8 cellular contexts compared by ENCODE assay signal in genomic region chr6:2839195-2839981, GRCh38. TPM values are rescaled to one million over a fixed set of nuclear protein-coding genes. Genes with fewer than 3 reads are reported as not detected.
DNase-seq lines count a peak whose midpoint lies in the region; ATAC-seq and TF ChIP-seq lines count a peak whose summit lies in the region.

No MANE protein-coding gene starts in this region.

- H3K4me1 ChIP-seq in heart right ventricle: peaks cover 12 to 89% (median 33%) of the 10 kb centered on the region in 9 donors

- in situ Hi-C loops in brain microvascular endothelial cell (cut with HindIII; ENCODE audit: low pct_ligation_motif_present, low sequenced_read_pairs): no loop called here

- no peaks in the 10 kb centered on the region for H3K9me3 ChIP-seq in heart right ventricle

- peak overlapping the region; percentile 94 for H3K4me3 Mint-ChIP-seq in natural killer cell

- no peak for TF ChIP-seq POLR2A in NB4 (IDR thresholded peaks at IDR 0.05; ENCODE audit: extremely low read depth, insufficient read length)

- H3K4me3 ChIP-seq in NB4 (ENCODE audit: low read depth, low read length) (peak overlapping the region; percentile 71), brain microvascular endothelial cell (ENCODE audit: low read depth, low read length) (no peak overlapping the region), heart right ventricle (peak overlapping the region in 5 of 10 donors; percentile 61 to 73 (median 68))

- intact Hi-C loops in natural killer cell (cut with micrococcal nuclease) (no loop called here), heart right ventricle (cut with DNase I) (loop anchor here in 1 of 10 donors (2.0 kb wide), 1 partner anchor 49 kb away; no protein-coding TSS in a partner anchor)

- 63 to 69% methylated on average over 9 of the region's 9 CpGs for WGBS in heart right ventricle, 2 donors

- peaks cover 61 to 71% of the 10 kb centered on the region in 2 donors for H3K4me1 Mint-ChIP-seq in natural killer cell

- H3K9me3 Mint-ChIP-seq in natural killer cell: no peaks in the 10 kb centered on the region

- H3K27me3 ChIP-seq in brain microvascular endothelial cell (replicated peaks) (no peaks in the 10 kb centered on the region), heart right ventricle (no peaks in the 10 kb centered on the region)

- peak overlapping the region; percentile 90 to 94 for H3K27ac Mint-ChIP-seq in natural killer cell

- H3K27me3 Mint-ChIP-seq in natural killer cell (ENCODE audit: low read depth in 2 of 2): no peaks in the 10 kb centered on the region

- H3K27ac ChIP-seq in brain microvascular endothelial cell (no peak overlapping the region), heart right ventricle (peak overlapping the region in 4 of 10 donors; percentile 98 to 99 (median 98))

- no peak for ATAC-seq in natural killer cell
- no peak for ATAC-seq in HG03469 (IDR thresholded peaks at IDR 0.05; ENCODE audit: unreplicated experiment)
- no peak for ATAC-seq in heart right ventricle

- H3K36me3 Mint-ChIP-seq in natural killer cell: peaks cover 20% of the 10 kb centered on the region

- peaks cover 4% of the 10 kb centered on the region for H3K36me3 ChIP-seq in brain microvascular endothelial cell (replicated peaks)
- H3K36me3 ChIP-seq in heart right ventricle: peaks cover 0 to 60% (median 35%) of the 10 kb centered on the region in 9 donors

- DNase-seq in COLO829 (ENCODE audit: low spot score) (peak; percentile 48), NB4 (ENCODE audit: low read depth) (peak; percentile 37), brain microvascular endothelial cell (peak; percentile 49), natural killer cell (no peak), SIG-M5 treated with dmso at 0.1 percent for 504 hours (lab: John Stamatoyannopoulos, UW; ENCODE audit: unreplicated experiment) (no peak), heart right ventricle (no peak), NCI-H345 (lab: John Stamatoyannopoulos, UW) (no peak)

- no peak for TF ChIP-seq CTCF in NB4 (IDR thresholded peaks at IDR 0.05; ENCODE audit: low read depth, low read length)
- TF ChIP-seq CTCF in brain microvascular endothelial cell (IDR thresholded peaks at IDR 0.05; ENCODE audit: low read depth, low read length, missing control alignments): no peak
- no peak for TF ChIP-seq CTCF in natural killer cell (IDR thresholded peaks at IDR 0.05)
- TF ChIP-seq CTCF in heart right ventricle (IDR thresholded peaks at IDR 0.05): no peak

RNA-seq across cellular contexts. Expression of gene SERPINB1, which starts 2.3 kb away (rescaled TPM):
- 10 to 100 TPM; 74.8 to 80.2 (median 78.1) TPM for total RNA-seq in natural killer cell
- 10 to 100 TPM; 17.7 to 73.7 (median 22.5) TPM for total RNA-seq in heart right ventricle
- 10 to 100 TPM; 16.3 to 16.6 TPM for polyA plus RNA-seq in heart right ventricle

Comparison
In these comparisons a context has a peak if more than half of its experiments do, and no peak if none do; other contexts are left out.
1. DNase-seq: peak in COLO829 (single experiment), NB4 (single experiment) and brain microvascular endothelial cell (single experiment); none in natural killer cell (single experiment), SIG-M5 treated with dmso at 0.1 percent for 504 hours (single experiment), heart right ventricle (0 of 2) and NCI-H345 (single experiment).